In the genomic region with DNA sequence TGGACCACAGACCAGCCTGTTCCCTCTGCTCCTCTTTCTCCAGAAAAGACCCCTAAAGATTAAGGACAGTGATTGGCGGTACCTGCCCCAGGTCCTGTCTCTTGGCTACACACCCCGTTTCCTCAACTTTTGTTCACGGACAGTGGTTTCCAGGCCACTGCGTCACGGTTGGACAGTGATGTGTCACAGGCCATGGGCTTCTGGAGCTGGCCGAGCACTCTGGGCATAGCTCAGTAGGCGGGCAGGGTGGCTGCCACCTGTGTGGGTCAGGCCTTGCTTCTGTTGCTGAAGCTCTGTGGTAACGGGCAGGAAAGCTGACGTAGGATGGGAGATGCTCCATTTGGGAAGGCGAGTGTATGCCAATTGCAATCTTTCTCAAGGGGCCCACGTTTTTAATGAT, we compare ENCODE assay signal across 18 cellular contexts. TPM values are rescaled to one million over a fixed set of nuclear protein-coding genes. Genes with fewer than 3 reads are reported as not detected.
DNase-seq lines count a peak whose midpoint lies in the region; ATAC-seq and FAIRE-seq lines count a peak whose summit lies in the region.
"Had no signal": no experiment of that assay in that cellular context is flagged by ENCODE, and none has a peak within 500 bp of the region (broad histone marks: within the 10 kb centered on the region; RNA-seq: fewer than 3 reads in every experiment).

No MANE protein-coding gene starts in this region.

- no peaks in the 10 kb centered on the region for H3K9me3 ChIP-seq in BLaER1 treated with 17β-estradiol and CSF1 and Interleukin-3, amounts not matched to agents 10 nM and 100 nM (replicated peaks in 1 of 11)
- H3K9me3 ChIP-seq in aorta (ENCODE audit: control insufficient read depth, low read length), result no peaks in the 10 kb centered on the region
- H3K9me3 ChIP-seq: BE2C had no signal

- peak overlapping the region in 7 of 11 experiments; percentile 11 to 68 (median 52); a peak in 12 of 22 replicates for H3K4me2 ChIP-seq in BLaER1 treated with 17β-estradiol and CSF1 and Interleukin-3, amounts not matched to agents 10 nM and 100 nM
- H3K4me2 ChIP-seq: GM23338 had no signal

- H3K27ac ChIP-seq in BLaER1 treated with 17β-estradiol and CSF1 and Interleukin-3, amounts not matched to agents 10 nM and 100 nM, result peak overlapping the region in 3 of 11 experiments; percentile 28 to 42 (median 32); a peak in 3 of 22 replicates
- H3K27ac ChIP-seq in aorta (ENCODE audit: low read depth in 1 of 2, low read length in 2 of 2), result no peak overlapping the region

- intact Hi-C loops in aorta (cut with DNase I), result loop anchor here in 1 of 2 donors (5.0 to 10.0 kb wide), 2 partner anchors 82 to 200 kb away; no protein-coding TSS in a partner anchor

- peaks cover 0 to 5% (median 0%) of the 10 kb centered on the region in 11 experiments; a peak in 2 of 22 replicates for H4K20me1 ChIP-seq in BLaER1 treated with 17β-estradiol and CSF1 and Interleukin-3, amounts not matched to agents 10 nM and 100 nM

- H3K27me3 ChIP-seq in BLaER1 treated with 17β-estradiol and CSF1 and Interleukin-3, amounts not matched to agents 10 nM and 100 nM, result no peaks in the 10 kb centered on the region
- H3K27me3 ChIP-seq in aorta (ENCODE audit: control insufficient read depth in 1 of 2, insufficient read depth in 2 of 2, low read length in 1 of 2), result no peaks in the 10 kb centered on the region
- H3K27me3 ChIP-seq: BE2C had no signal

- DNase-seq in RCC 7860 (ENCODE audit: low spot score), result peak; percentile 5
- DNase-seq in kidney tubule cell (ENCODE audit: low spot score), result peak; percentile 43
- DNase-seq in stimulated activated CD8-positive, alpha-beta memory T cell treated with anti-CD3 and anti-CD28 coated beads, Interleukin-4, amount 100 ng/mL, for 48 hours, result peak; percentile 15
- no peak for DNase-seq in globus pallidus (ENCODE audit: low spot score)
- no peak for DNase-seq in aorta
- no peak for DNase-seq in SKM-1 treated with dmso at 0.1 percent for 144 hours (lab: John Stamatoyannopoulos, UW; ENCODE audit: unreplicated experiment)
- DNase-seq: BE2C; CD8-positive, alpha-beta memory T cell; DND-41; GF-D8; HFFc6; KG1; NCI-H1092 treated with DMSO at 0.1 percent for 48 hours; NCI-H1694 treated with DMSO at 0.1 percent for 48 hours; NCI-H345; NK-92 treated with Interleukin-12 subunit alpha and Interleukin-12 subunit beta, amount 100 ng/mL, for 24 hours had no signal

- peaks cover 0 to 53% (median 46%) of the 10 kb centered on the region in 10 experiments; a peak in 15 of 20 replicates for H3K4me1 ChIP-seq in BLaER1 treated with 17β-estradiol and CSF1 and Interleukin-3, amounts not matched to agents 10 nM and 100 nM
- H3K4me1 ChIP-seq in aorta (ENCODE audit: control insufficient read depth in 1 of 2, insufficient read depth in 2 of 2, low read length in 2 of 2), result no peaks in the 10 kb centered on the region

- 91 to 92% methylated on average over 11 of the region's 11 CpGs for WGBS in aorta, 2 donors

- H3K4me3 ChIP-seq in BLaER1 treated with 17β-estradiol and CSF1 and Interleukin-3, amounts not matched to agents 10 nM and 100 nM, result no peak overlapping the region
- H3K4me3 ChIP-seq in aorta (ENCODE audit: low read length in 2 of 2), result no peak overlapping the region
- H3K4me3 ChIP-seq: GM23338 had no signal

- FAIRE-seq in RCC 7860 (lab: Jason Lieb, UNC), result no peak

- no peak for ATAC-seq in aorta (ENCODE audit: low FRiP score)
- ATAC-seq: GM23338 had no signal

- H3K36me3 ChIP-seq in BLaER1 treated with 17β-estradiol and CSF1 and Interleukin-3, amounts not matched to agents 10 nM and 100 nM, result peaks cover 0 to 18% (median 0%) of the 10 kb centered on the region in 11 experiments; a peak in 5 of 22 replicates
- no peaks in the 10 kb centered on the region for H3K36me3 ChIP-seq in aorta (ENCODE audit: control insufficient read depth in 1 of 2, insufficient read depth in 2 of 2, low read length in 1 of 2)

- no peak overlapping the region; a peak in 1 of 22 replicates for H3K9ac ChIP-seq in BLaER1 treated with 17β-estradiol and CSF1 and Interleukin-3, amounts not matched to agents 10 nM and 100 nM

RNA-seq across cellular contexts. Expression of gene TUB, which starts 13.6 kb away (rescaled TPM):
- total RNA-seq in aorta, result 10 to 100 TPM in 1 of 2 donors, 1 to 10 TPM in 1; 5.9 to 12.9 TPM
- polyA plus RNA-seq in aorta, result 1 to 10 TPM; 1.5 to 4.0 TPM
- polyA plus RNA-seq: CD8-positive, alpha-beta memory T cell had no signal

Comparison
In these comparisons a context has a peak if more than half of its experiments do, and no peak if none do; other contexts are left out.
1. DNase-seq: peak in RCC 7860 (single experiment), kidney tubule cell (single experiment) and stimulated activated CD8-positive, alpha-beta memory T cell treated with anti-CD3 and anti-CD28 coated beads, Interleukin-4, amount 100 ng/mL, for 48 hours (single experiment); none in globus pallidus (single experiment), aorta (0 of 2) and SKM-1 treated with dmso at 0.1 percent for 144 hours (single experiment).